ENCODE assay signal across 2 cellular contexts in the genomic region with DNA sequence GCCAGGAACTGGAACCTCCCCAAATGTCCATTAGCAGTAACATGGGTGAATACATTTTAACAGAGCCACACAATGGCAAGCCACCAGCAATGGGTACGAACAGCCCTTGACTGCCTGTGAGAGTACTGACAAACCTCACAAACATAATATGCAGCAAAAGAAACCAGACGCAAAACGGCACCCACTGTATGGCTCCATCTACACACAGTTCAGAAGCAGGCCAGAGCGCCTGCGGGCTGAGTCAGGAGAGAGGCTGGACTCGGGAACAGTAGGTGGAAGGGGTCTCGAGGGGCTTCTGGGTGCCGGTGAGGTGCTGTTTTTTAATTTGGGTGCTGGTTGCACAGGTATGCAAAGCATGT.
TF ChIP-seq lines count a peak whose summit lies in the region.

No MANE protein-coding gene starts in this region.

TF ChIP-seq in HCT116, 20 proteins besides CTCF, POLR2A, EP300 and RAD21 (continued from another document):
- TF ChIP-seq, protein P1, sequence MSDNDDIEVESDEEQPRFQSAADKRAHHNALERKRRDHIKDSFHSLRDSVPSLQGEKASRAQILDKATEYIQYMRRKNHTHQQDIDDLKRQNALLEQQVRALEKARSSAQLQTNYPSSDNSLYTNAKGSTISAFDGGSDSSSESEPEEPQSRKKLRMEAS (IDR thresholded peaks at IDR 0.05): no peak
- TF ChIP-seq SP1 (IDR thresholded peaks at IDR 0.05; ENCODE audit: low read depth): no peak
- TF ChIP-seq, protein P2, sequence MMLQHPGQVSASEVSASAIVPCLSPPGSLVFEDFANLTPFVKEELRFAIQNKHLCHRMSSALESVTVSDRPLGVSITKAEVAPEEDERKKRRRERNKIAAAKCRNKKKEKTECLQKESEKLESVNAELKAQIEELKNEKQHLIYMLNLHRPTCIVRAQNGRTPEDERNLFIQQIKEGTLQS (IDR thresholded peaks at IDR 0.05): no peak
- no peak for TF ChIP-seq CBX3 (IDR thresholded peaks at IDR 0.05; ENCODE audit: low read depth)
- TF ChIP-seq EGR1 (IDR thresholded peaks at IDR 0.05; ENCODE audit: low read depth): no peak
- TF ChIP-seq FOSL1 (IDR thresholded peaks at IDR 0.05; ENCODE audit: low read depth): no peak
- no peak for TF ChIP-seq TCF7L2 (IDR thresholded peaks at IDR 0.05; ENCODE audit: borderline replicate concordance, extremely low read depth, insufficient read depth, insufficient read length)
- TF ChIP-seq SRF (IDR thresholded peaks at IDR 0.05; ENCODE audit: low read depth): no peak
- no peak for TF ChIP-seq YY1 (IDR thresholded peaks at IDR 0.05; ENCODE audit: extremely low read depth, insufficient replicate concordance, low read depth, low read length)
- TF ChIP-seq EZH2phosphoT487 (IDR thresholded peaks at IDR 0.05; ENCODE audit: borderline replicate concordance): no peak
- TF ChIP-seq, protein P3, sequence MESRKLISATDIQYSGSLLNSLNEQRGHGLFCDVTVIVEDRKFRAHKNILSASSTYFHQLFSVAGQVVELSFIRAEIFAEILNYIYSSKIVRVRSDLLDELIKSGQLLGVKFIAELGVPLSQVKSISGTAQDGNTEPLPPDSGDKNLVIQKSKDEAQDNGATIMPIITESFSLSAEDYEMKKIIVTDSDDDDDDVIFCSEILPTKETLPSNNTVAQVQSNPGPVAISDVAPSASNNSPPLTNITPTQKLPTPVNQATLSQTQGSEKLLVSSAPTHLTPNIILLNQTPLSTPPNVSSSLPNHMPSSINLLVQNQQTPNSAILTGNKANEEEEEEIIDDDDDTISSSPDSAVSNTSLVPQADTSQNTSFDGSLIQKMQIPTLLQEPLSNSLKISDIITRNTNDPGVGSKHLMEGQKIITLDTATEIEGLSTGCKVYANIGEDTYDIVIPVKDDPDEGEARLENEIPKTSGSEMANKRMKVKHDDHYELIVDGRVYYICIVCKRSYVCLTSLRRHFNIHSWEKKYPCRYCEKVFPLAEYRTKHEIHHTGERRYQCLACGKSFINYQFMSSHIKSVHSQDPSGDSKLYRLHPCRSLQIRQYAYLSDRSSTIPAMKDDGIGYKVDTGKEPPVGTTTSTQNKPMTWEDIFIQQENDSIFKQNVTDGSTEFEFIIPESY (IDR thresholded peaks at IDR 0.05; ENCODE audit: extremely low read depth, insufficient replicate concordance, low read length): no peak
- TF ChIP-seq ZNF274 (IDR thresholded peaks at IDR 0.05; ENCODE audit: low read depth, low read length): no peak

TF ChIP-seq in WTC11, 78 proteins besides CTCF, POLR2A, EP300 and RAD21 (continued from another document):
- TF ChIP-seq, protein P4, sequence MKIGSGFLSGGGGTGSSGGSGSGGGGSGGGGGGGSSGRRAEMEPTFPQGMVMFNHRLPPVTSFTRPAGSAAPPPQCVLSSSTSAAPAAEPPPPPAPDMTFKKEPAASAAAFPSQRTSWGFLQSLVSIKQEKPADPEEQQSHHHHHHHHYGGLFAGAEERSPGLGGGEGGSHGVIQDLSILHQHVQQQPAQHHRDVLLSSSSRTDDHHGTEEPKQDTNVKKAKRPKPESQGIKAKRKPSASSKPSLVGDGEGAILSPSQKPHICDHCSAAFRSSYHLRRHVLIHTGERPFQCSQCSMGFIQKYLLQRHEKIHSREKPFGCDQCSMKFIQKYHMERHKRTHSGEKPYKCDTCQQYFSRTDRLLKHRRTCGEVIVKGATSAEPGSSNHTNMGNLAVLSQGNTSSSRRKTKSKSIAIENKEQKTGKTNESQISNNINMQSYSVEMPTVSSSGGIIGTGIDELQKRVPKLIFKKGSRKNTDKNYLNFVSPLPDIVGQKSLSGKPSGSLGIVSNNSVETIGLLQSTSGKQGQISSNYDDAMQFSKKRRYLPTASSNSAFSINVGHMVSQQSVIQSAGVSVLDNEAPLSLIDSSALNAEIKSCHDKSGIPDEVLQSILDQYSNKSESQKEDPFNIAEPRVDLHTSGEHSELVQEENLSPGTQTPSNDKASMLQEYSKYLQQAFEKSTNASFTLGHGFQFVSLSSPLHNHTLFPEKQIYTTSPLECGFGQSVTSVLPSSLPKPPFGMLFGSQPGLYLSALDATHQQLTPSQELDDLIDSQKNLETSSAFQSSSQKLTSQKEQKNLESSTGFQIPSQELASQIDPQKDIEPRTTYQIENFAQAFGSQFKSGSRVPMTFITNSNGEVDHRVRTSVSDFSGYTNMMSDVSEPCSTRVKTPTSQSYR (CRISPR knock-in tag; IDR thresholded peaks at IDR 0.05): no peak
- TF ChIP-seq, protein P5, sequence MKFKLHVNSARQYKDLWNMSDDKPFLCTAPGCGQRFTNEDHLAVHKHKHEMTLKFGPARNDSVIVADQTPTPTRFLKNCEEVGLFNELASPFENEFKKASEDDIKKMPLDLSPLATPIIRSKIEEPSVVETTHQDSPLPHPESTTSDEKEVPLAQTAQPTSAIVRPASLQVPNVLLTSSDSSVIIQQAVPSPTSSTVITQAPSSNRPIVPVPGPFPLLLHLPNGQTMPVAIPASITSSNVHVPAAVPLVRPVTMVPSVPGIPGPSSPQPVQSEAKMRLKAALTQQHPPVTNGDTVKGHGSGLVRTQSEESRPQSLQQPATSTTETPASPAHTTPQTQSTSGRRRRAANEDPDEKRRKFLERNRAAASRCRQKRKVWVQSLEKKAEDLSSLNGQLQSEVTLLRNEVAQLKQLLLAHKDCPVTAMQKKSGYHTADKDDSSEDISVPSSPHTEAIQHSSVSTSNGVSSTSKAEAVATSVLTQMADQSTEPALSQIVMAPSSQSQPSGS (CRISPR knock-in tag; IDR thresholded peaks at IDR 0.05; ENCODE audit: borderline replicate concordance, low read depth): no peak
- TF ChIP-seq, protein P6, sequence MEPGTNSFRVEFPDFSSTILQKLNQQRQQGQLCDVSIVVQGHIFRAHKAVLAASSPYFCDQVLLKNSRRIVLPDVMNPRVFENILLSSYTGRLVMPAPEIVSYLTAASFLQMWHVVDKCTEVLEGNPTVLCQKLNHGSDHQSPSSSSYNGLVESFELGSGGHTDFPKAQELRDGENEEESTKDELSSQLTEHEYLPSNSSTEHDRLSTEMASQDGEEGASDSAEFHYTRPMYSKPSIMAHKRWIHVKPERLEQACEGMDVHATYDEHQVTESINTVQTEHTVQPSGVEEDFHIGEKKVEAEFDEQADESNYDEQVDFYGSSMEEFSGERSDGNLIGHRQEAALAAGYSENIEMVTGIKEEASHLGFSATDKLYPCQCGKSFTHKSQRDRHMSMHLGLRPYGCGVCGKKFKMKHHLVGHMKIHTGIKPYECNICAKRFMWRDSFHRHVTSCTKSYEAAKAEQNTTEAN (CRISPR knock-in tag; IDR thresholded peaks at IDR 0.05): no peak
- no peak for TF ChIP-seq NFATC4 (CRISPR knock-in tag; IDR thresholded peaks at IDR 0.05)
- TF ChIP-seq, protein P7, sequence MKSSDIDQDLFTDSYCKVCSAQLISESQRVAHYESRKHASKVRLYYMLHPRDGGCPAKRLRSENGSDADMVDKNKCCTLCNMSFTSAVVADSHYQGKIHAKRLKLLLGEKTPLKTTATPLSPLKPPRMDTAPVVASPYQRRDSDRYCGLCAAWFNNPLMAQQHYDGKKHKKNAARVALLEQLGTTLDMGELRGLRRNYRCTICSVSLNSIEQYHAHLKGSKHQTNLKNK (CRISPR knock-in tag; IDR thresholded peaks at IDR 0.05): no peak
